11 cellular contexts compared by ENCODE assay signal in genomic region chr3:141405581-141405980, GRCh38.
DNase-seq lines count a peak whose midpoint lies in the region; TF ChIP-seq lines count a peak whose summit lies in the region.
"Had no signal": no experiment of that assay in that cellular context is flagged by ENCODE, and none has a peak within 500 bp of the region (broad histone marks: within the 10 kb centered on the region; RNA-seq: fewer than 3 reads in every experiment).

No MANE protein-coding gene starts in this region.

- H3K4me1 ChIP-seq in muscle layer of duodenum (ENCODE audit: control insufficient read depth in 1 of 2, insufficient read depth in 2 of 2, low read length in 2 of 2) (peaks cover 29 to 39% of the 10 kb centered on the region in 2 donors), HAP-1 (peaks cover 14% of the 10 kb centered on the region)

- H3K9me3 ChIP-seq in muscle layer of duodenum (ENCODE audit: control insufficient read depth in 1 of 2, low read length in 2 of 2), result no peaks in the 10 kb centered on the region
- H3K9me3 ChIP-seq in HAP-1, result no peaks in the 10 kb centered on the region
- H3K9me3 ChIP-seq: pancreas had no signal

- H3K27ac ChIP-seq in muscle layer of duodenum (ENCODE audit: low read length) (peak overlapping the region; percentile 93), substantia nigra (ENCODE audit: low read depth, low read length, poor library complexity, severe bottlenecking) (no peak overlapping the region)

- in situ Hi-C loops in HAP-1 (cut with MboI; ENCODE audit: low sequenced_read_pairs), result no loop called here

- TF ChIP-seq CTCF in AG10803 (conservative IDR thresholded peaks at IDR 0.05; ENCODE audit: low read length) (no peak), GM12865 (IDR thresholded peaks at IDR 0.05; ENCODE audit: insufficient read depth, low read depth, low read length, missing control alignments) (no peak), choroid plexus epithelial cell (conservative IDR thresholded peaks at IDR 0.05; ENCODE audit: low read depth, low read length) (no peak)

- H3K4me3 ChIP-seq in AG10803 (ENCODE audit: low read length) (no peak overlapping the region), GM12865 (ENCODE audit: low read depth, low read length) (peak overlapping the region; percentile 97), choroid plexus epithelial cell (ENCODE audit: low read depth, low read length) (no peak overlapping the region), muscle layer of duodenum (ENCODE audit: low read depth in 1 of 2, low read length in 2 of 2) (no peak overlapping the region), HAP-1 (no peak overlapping the region)
- H3K4me3 ChIP-seq: pancreas had no signal

- peaks cover 17 to 24% of the 10 kb centered on the region in 2 donors for H3K36me3 ChIP-seq in muscle layer of duodenum (ENCODE audit: control insufficient read depth in 1 of 2, insufficient read depth in 2 of 2, low read length in 2 of 2)
- H3K36me3 ChIP-seq in HAP-1 (replicated peaks), result no peaks in the 10 kb centered on the region; the same call in 1 of the 2 replicates

- DNase-seq in AG10803 (ENCODE audit: low read depth) (peak; percentile 76), GM12865 (ENCODE audit: low read depth) (no peak), choroid plexus epithelial cell (ENCODE audit: low read depth) (peak; percentile 81), substantia nigra (lab: John Stamatoyannopoulos, UW) (no peak), AG08395 (ENCODE audit: low spot score) (no peak), HAP-1 (ENCODE audit: low spot score in 2 of 2) (no peak), NCI-H226 (no peak)
- DNase-seq: NCI-H1048; NK-92 treated with Interleukin-12 subunit alpha and Interleukin-12 subunit beta, amount 100 ng/mL, for 24 hours; pancreas had no signal

- H3K27me3 ChIP-seq in muscle layer of duodenum (ENCODE audit: low read depth, low read length) (no peaks in the 10 kb centered on the region), HAP-1 (ENCODE audit: low read depth) (no peaks in the 10 kb centered on the region)
- H3K27me3 ChIP-seq: pancreas had no signal

Comparison
In these comparisons a context has a peak if more than half of its experiments do, and no peak if none do; other contexts are left out.
1. DNase-seq: peak in AG10803 (single experiment) and choroid plexus epithelial cell (single experiment); none in GM12865 (single experiment), substantia nigra (0 of 49), AG08395 (single experiment), HAP-1 (0 of 2) and NCI-H226 (single experiment).